Comparison of ENCODE assay signal across 25 cellular contexts in the genomic region with DNA sequence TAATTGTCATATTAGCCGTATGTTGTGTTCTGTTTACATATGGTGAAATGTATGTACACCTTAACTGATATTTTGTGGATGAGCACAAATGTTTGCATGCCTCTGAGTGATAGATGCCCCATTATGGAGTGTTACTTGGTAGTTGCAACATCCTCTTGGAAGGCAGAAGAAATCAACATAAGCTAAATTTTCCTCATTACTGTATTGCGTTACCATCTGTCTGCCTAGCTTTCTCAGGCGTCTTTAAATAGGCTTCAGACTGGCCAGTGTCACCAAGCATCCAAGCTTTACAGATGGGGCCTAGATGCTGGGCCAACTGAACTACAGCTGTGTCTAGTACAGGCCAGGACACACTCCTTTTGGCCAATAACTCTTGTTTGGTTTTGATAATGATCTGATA.
DNase-seq lines count a peak whose midpoint lies in the region; ATAC-seq, FAIRE-seq and TF ChIP-seq lines count a peak whose summit lies in the region.
"Had no signal": no experiment of that assay in that cellular context is flagged by ENCODE, and none has a peak within 500 bp of the region (broad histone marks: within the 10 kb centered on the region; RNA-seq: fewer than 3 reads in every experiment).

No MANE protein-coding gene starts in this region.

- in situ Hi-C loops in K562 (cut with MboI), result no loop called here

- no peaks in the 10 kb centered on the region for H3K36me3 ChIP-seq in K562 (ENCODE audit: control insufficient read depth, insufficient read depth, low read length)
- H3K36me3 ChIP-seq in vagina, result no peaks in the 10 kb centered on the region
- H3K36me3 ChIP-seq in neural progenitor cell, result no peaks in the 10 kb centered on the region
- H3K36me3 ChIP-seq: gastrocnemius medialis, ovary, spleen, transverse colon had no signal

- peak; percentile 61 for DNase-seq in NCI-H82 (lab: John Stamatoyannopoulos, UW)
- no peak for DNase-seq in NCI-H82 treated with DMSO at 0.1 percent for 48 hours (lab: John Stamatoyannopoulos, UW; ENCODE audit: unreplicated experiment)
- DNase-seq in M059J (ENCODE audit: low read depth), result peak; percentile 3
- no peak for DNase-seq in K562 (ENCODE audit: extremely low read depth in 1 of 4, low spot score in 3 of 4)
- peak; percentile 8 for DNase-seq in skeletal muscle cell (ENCODE audit: low read depth)
- no peak for DNase-seq in activated CD4-positive, CD25-positive, alpha-beta regulatory T cell (lab: John Stamatoyannopoulos, UW)
- no peak for DNase-seq in vagina (ENCODE audit: extremely low spot score in 2 of 2)
- DNase-seq in neural progenitor cell (ENCODE audit: low spot score), result no peak
- DNase-seq: activated CD8-positive, alpha-beta T cell treated with anti-CD3 and anti-CD28 coated beads for 36 hours; activated naive CD8-positive, alpha-beta T cell treated with anti-CD3 and anti-CD28 coated beads, Interleukin-2, amount 50 U/mL, for 24 hours; CD4-positive, alpha-beta memory T cell; central memory CD4-positive, alpha-beta T cell; effector memory CD8-positive, alpha-beta T cell; gastrocnemius medialis; KG1; NCI-H1436; NCI-H226; ovary; PC-3; spleen; transverse colon had no signal

- peaks cover 10% of the 10 kb centered on the region for H3K9me3 Mint-ChIP-seq in neural progenitor cell
- H3K9me3 Mint-ChIP-seq: activated T-helper 1 cell treated with anti-CD3 and anti-CD28 coated beads, Interleukin-12 subunit alpha, Interleukin-12 subunit beta, Interleukin-2, Interleukin-4 antibody, amounts not matched to agents 30 ng/mL and 10 ng/mL and 1 ng/mL, durations not matched to agents 14 hours and 24 hours and 36 hours; effector memory CD8-positive, alpha-beta T cell; stimulated activated memory B cell treated with anti-CD40 and anti-IgM and Interleukin-4, amounts not matched to agents 10 μg/mL and 1 μg/mL and 100 μg/mL, for 72 hours had no signal

- H3K4me2 ChIP-seq in K562 (ENCODE audit: insufficient read depth, low read length), result no peak overlapping the region
- H3K4me2 ChIP-seq in neural progenitor cell, result no peak overlapping the region

- H3K27me3 ChIP-seq in K562 (ENCODE audit: control insufficient read depth in 2 of 2, insufficient read depth in 2 of 2, low read length in 2 of 2) (no peaks in the 10 kb centered on the region), vagina (no peaks in the 10 kb centered on the region), neural progenitor cell (no peaks in the 10 kb centered on the region)
- H3K27me3 ChIP-seq: gastrocnemius medialis, ovary, spleen, transverse colon had no signal

- TF ChIP-seq RAD21 in K562 (CRISPR knock-in tag; conservative IDR thresholded peaks at IDR 0.05 in 1 of 2, IDR thresholded peaks at IDR 0.05 in 1 of 2), result no peak

- no peaks in the 10 kb centered on the region for H3F3A ChIP-seq in neural progenitor cell (ENCODE audit: low read depth)

- peaks cover 3% of the 10 kb centered on the region for H3K36me3 Mint-ChIP-seq in neural progenitor cell
- H3K36me3 Mint-ChIP-seq: CD4-positive, alpha-beta memory T cell; stimulated activated memory B cell treated with anti-CD40 and anti-IgM and Interleukin-4, amounts not matched to agents 10 μg/mL and 1 μg/mL and 100 μg/mL, for 72 hours had no signal

- BruUV-seq in K562 (replicated peaks; lab: Mats Ljungman, UMichigan), result no TSS peak

- CTCF ChIA-PET in K562 (lab: Yijun Ruan, JAX; ENCODE audit: low intra/inter-chr PET ratio), result no interaction called here

- H2AFZ ChIP-seq in K562 (ENCODE audit: low read depth, low read length) (no peak overlapping the region), neural progenitor cell (replicated peaks) (no peak overlapping the region)

- H3K9me1 ChIP-seq in K562 (ENCODE audit: control insufficient read depth, insufficient read depth, low read length), result no peaks in the 10 kb centered on the region

- H3K9me3 ChIP-seq in K562 (replicated peaks; ENCODE audit: control insufficient read depth, insufficient read depth, low read depth, low read length), result no peaks in the 10 kb centered on the region
- no peaks in the 10 kb centered on the region for H3K9me3 ChIP-seq in vagina
- no peaks in the 10 kb centered on the region for H3K9me3 ChIP-seq in neural progenitor cell (ENCODE audit: low read depth)
- H3K9me3 ChIP-seq: gastrocnemius medialis, ovary had no signal

- POLR2A ChIA-PET in K562 (lab: Yijun Ruan, JAX), result interaction anchor here (0.6 to 1.2 kb wide), 2 partner anchors 26 to 375 kb away, joined by 3 read pairs; no protein-coding TSS in a partner anchor

- H3K27me3 Mint-ChIP-seq in neural progenitor cell (ENCODE audit: insufficient read depth, low read depth), result peaks cover 4% of the 10 kb centered on the region
- H3K27me3 Mint-ChIP-seq: activated CD8-positive, alpha-beta T cell treated with anti-CD3 and anti-CD28 coated beads for 36 hours; activated naive CD8-positive, alpha-beta T cell treated with anti-CD3 and anti-CD28 coated beads, Interleukin-2, amount 50 U/mL, for 24 hours; CD4-positive, alpha-beta memory T cell; effector memory CD8-positive, alpha-beta T cell; stimulated activated memory B cell treated with anti-CD40 and anti-IgM and Interleukin-4, amounts not matched to agents 10 μg/mL and 1 μg/mL and 100 μg/mL, for 72 hours had no signal

- H3K27ac ChIP-seq in K562 (ENCODE audit: extremely low read depth, low read depth, low read length) (no peak overlapping the region), vagina (no peak overlapping the region), neural progenitor cell (no peak overlapping the region)
- H3K27ac ChIP-seq: gastrocnemius medialis, ovary, spleen, transverse colon had no signal

- no peak for FAIRE-seq in K562 (lab: Jason Lieb, UNC)
- FAIRE-seq: A204.1 had no signal

- no peak for TF ChIP-seq EP300 in K562 (IDR thresholded peaks at IDR 0.05; ENCODE audit: low read length)

- H3K4me3 Mint-ChIP-seq in neural progenitor cell, result no peak overlapping the region
- H3K4me3 Mint-ChIP-seq: activated CD8-positive, alpha-beta T cell treated with anti-CD3 and anti-CD28 coated beads for 36 hours; activated naive CD8-positive, alpha-beta T cell treated with anti-CD3 and anti-CD28 coated beads, Interleukin-2, amount 50 U/mL, for 24 hours; activated T-helper 1 cell treated with anti-CD3 and anti-CD28 coated beads, Interleukin-12 subunit alpha, Interleukin-12 subunit beta, Interleukin-2, Interleukin-4 antibody, amounts not matched to agents 30 ng/mL and 10 ng/mL and 1 ng/mL, durations not matched to agents 14 hours and 24 hours and 36 hours; CD4-positive, alpha-beta memory T cell; effector memory CD8-positive, alpha-beta T cell; stimulated activated memory B cell treated with anti-CD40 and anti-IgM and Interleukin-4, amounts not matched to agents 10 μg/mL and 1 μg/mL and 100 μg/mL, for 72 hours had no signal

- H4K20me1 ChIP-seq in K562 (replicated peaks; ENCODE audit: control insufficient read depth, insufficient read depth, low read length) (no peaks in the 10 kb centered on the region), neural progenitor cell (ENCODE audit: low read depth) (no peaks in the 10 kb centered on the region)

- H3K4me1 Mint-ChIP-seq in neural progenitor cell, result peaks cover 5% of the 10 kb centered on the region
- H3K4me1 Mint-ChIP-seq: activated naive CD8-positive, alpha-beta T cell treated with anti-CD3 and anti-CD28 coated beads, Interleukin-2, amount 50 U/mL, for 24 hours; CD4-positive, alpha-beta memory T cell; stimulated activated memory B cell treated with anti-CD40 and anti-IgM and Interleukin-4, amounts not matched to agents 10 μg/mL and 1 μg/mL and 100 μg/mL, for 72 hours had no signal

- H3K79me2 ChIP-seq in K562 (ENCODE audit: control insufficient read depth, insufficient read depth, low read length), result no peaks in the 10 kb centered on the region
- H3K79me2 ChIP-seq in neural progenitor cell (ENCODE audit: low read depth), result no peaks in the 10 kb centered on the region

- H3K4me1 ChIP-seq in K562 (replicated peaks in 1 of 2; ENCODE audit: control insufficient read depth in 2 of 2, insufficient read depth in 2 of 2, low read length in 2 of 2) (no peaks in the 10 kb centered on the region), vagina (no peaks in the 10 kb centered on the region), neural progenitor cell (no peaks in the 10 kb centered on the region)
- H3K4me1 ChIP-seq: gastrocnemius medialis, spleen, transverse colon had no signal

- TF ChIP-seq POLR2A in K562 (conservative IDR thresholded peaks at IDR 0.05), result no peak
- no peak for TF ChIP-seq POLR2A in vagina (IDR thresholded peaks at IDR 0.05)

- no peak overlapping the region for H3K9ac ChIP-seq in K562 (ENCODE audit: insufficient read depth in 1 of 2, low read depth in 2 of 2, low read length in 2 of 2)
- H3K9ac ChIP-seq in neural progenitor cell, result no peak overlapping the region

- no peak overlapping the region for H3K4me3 ChIP-seq in K562
- no peak overlapping the region for H3K4me3 ChIP-seq in skeletal muscle cell (ENCODE audit: low read depth, low read length)
- H3K4me3 ChIP-seq in vagina, result no peak overlapping the region
- no peak overlapping the region for H3K4me3 ChIP-seq in neural progenitor cell
- H3K4me3 ChIP-seq: gastrocnemius medialis, ovary, spleen, transverse colon had no signal

- intact Hi-C loops in K562 (cut with micrococcal nuclease), result no loop called here
- intact Hi-C loops in vagina (cut with DNase I), result no loop called here

- TF ChIP-seq CTCF in K562 (IDR thresholded peaks at IDR 0.05 in 2 of 3, conservative IDR thresholded peaks at IDR 0.05 in 1 of 3; ENCODE audit: insufficient read depth in 2 of 3, low read depth in 1 of 3, low read length in 3 of 3), result no peak
- no peak for TF ChIP-seq CTCF in vagina (IDR thresholded peaks at IDR 0.05)
- no peak for TF ChIP-seq CTCF in neural progenitor cell (IDR thresholded peaks at IDR 0.05)

- 78% methylated on average over 3 of the region's 3 CpGs for WGBS in K562 (ENCODE audit: insufficient coverage, low coverage, missing lambda C conversion rate)

- ATAC-seq in K562, result peak; percentile 56
- ATAC-seq: activated CD8-positive, alpha-beta T cell treated with anti-CD3 and anti-CD28 coated beads for 36 hours; activated naive CD8-positive, alpha-beta T cell treated with anti-CD3 and anti-CD28 coated beads, Interleukin-2, amount 50 U/mL, for 24 hours; effector memory CD8-positive, alpha-beta T cell; gastrocnemius medialis; left lobe of liver; PC-3; stimulated activated memory B cell treated with anti-CD40 and anti-IgM and Interleukin-4, amounts not matched to agents 10 μg/mL and 1 μg/mL and 100 μg/mL, for 72 hours had no signal

- H3K27ac Mint-ChIP-seq in neural progenitor cell, result no peak overlapping the region
- H3K27ac Mint-ChIP-seq: activated CD8-positive, alpha-beta T cell treated with anti-CD3 and anti-CD28 coated beads for 36 hours; activated naive CD8-positive, alpha-beta T cell treated with anti-CD3 and anti-CD28 coated beads, Interleukin-2, amount 50 U/mL, for 24 hours; activated T-helper 1 cell treated with anti-CD3 and anti-CD28 coated beads, Interleukin-12 subunit alpha, Interleukin-12 subunit beta, Interleukin-2, Interleukin-4 antibody, amounts not matched to agents 30 ng/mL and 10 ng/mL and 1 ng/mL, durations not matched to agents 14 hours and 24 hours and 36 hours; CD4-positive, alpha-beta memory T cell; effector memory CD8-positive, alpha-beta T cell; stimulated activated memory B cell treated with anti-CD40 and anti-IgM and Interleukin-4, amounts not matched to agents 10 μg/mL and 1 μg/mL and 100 μg/mL, for 72 hours had no signal

TF ChIP-seq in K562, 482 proteins besides CTCF, POLR2A, EP300 and RAD21 (continues in another document):
- TF ChIP-seq ZNF707 (CRISPR knock-in tag; conservative IDR thresholded peaks at IDR 0.05) (no peak), CTBP1 (IDR thresholded peaks at IDR 0.05; ENCODE audit: borderline replicate concordance) (no peak)

Comparison
In these comparisons a context has a peak if more than half of its experiments do, and no peak if none do; other contexts are left out.
1. DNase-seq: peak in NCI-H82 (single experiment), M059J (single experiment) and skeletal muscle cell (single experiment); none in NCI-H82 treated with DMSO at 0.1 percent for 48 hours (single experiment), K562 (0 of 4), activated CD4-positive, CD25-positive, alpha-beta regulatory T cell (0 of 4), vagina (0 of 2) and neural progenitor cell (single experiment).